34 cellular contexts compared by ENCODE assay signal in genomic region chr2:1843646-1844045, GRCh38.
"Had no signal": no experiment of that assay in that cellular context is flagged by ENCODE, and none has a peak within 500 bp of the region (broad histone marks: within the 10 kb centered on the region; RNA-seq: fewer than 3 reads in every experiment).

No MANE protein-coding gene starts in this region.

- H3K27me3 ChIP-seq: adrenal gland, body of pancreas, brain microvascular endothelial cell had no signal

- H3K36me3 ChIP-seq: adrenal gland, brain microvascular endothelial cell, breast epithelium had no signal

- H3K4me1 ChIP-seq: adrenal gland, breast epithelium had no signal

- FAIRE-seq: astrocyte, TTC549 had no signal

- ATAC-seq: activated CD8-positive, alpha-beta memory T cell treated with anti-CD3 and anti-CD28 coated beads, Interleukin-2, amount 10 ng/mL, durations not matched to agents 7 days and 5 days; activated CD8-positive, alpha-beta T cell treated with anti-CD3 and anti-CD28 coated beads, Interleukin-2, amount 10 ng/mL, durations not matched to agents 7 days and 5 days; activated naive CD4-positive, alpha-beta T cell treated with anti-CD3 and anti-CD28 coated beads, Interleukin-2, amount 50 U/mL, for 72 hours; activated T-cell treated with anti-CD3 and anti-CD28 coated beads, Interleukin-2, amount 50 U/mL, for 72 hours; activated T-helper 17 cell treated with anti-CD3 and anti-CD28 coated beads, Interleukin-2, amount 50 U/mL, for 72 hours; body of pancreas had no signal

- H3K9me3 ChIP-seq: adrenal gland, body of pancreas, breast epithelium had no signal

- H3K27ac ChIP-seq: adrenal gland, body of pancreas, brain microvascular endothelial cell, breast epithelium, VCaP had no signal

- DNase-seq: activated B cell treated with CpG ODN at 0.5 μM for 24 hours; activated CD4-positive, alpha-beta memory T cell treated with anti-CD3 and anti-CD28 coated beads, Interleukin-2, amount 10 ng/mL, durations not matched to agents 7 days and 5 days; activated CD4-positive, alpha-beta T cell treated with anti-CD3 and anti-CD28 coated beads for 48 hours; activated CD4-positive, alpha-beta T cell treated with anti-CD3 and anti-CD28 coated beads, Interleukin-2, amount 10 ng/mL, durations not matched to agents 7 days and 5 days; activated CD4-positive, alpha-beta T cell treated with anti-CD3 and anti-CD28 coated beads, Interleukin-2, amount 50 U/mL, for 48 hours; activated CD4-positive, CD25-positive, alpha-beta regulatory T cell treated with anti-CD3 and anti-CD28 coated beads, Interleukin-2, amount 50 U/mL, for 72 hours; activated CD8-positive, alpha-beta memory T cell treated with anti-CD3 and anti-CD28 coated beads for 24 hours; activated CD8-positive, alpha-beta memory T cell treated with anti-CD3 and anti-CD28 coated beads, Interleukin-2, amount 10 ng/mL, durations not matched to agents 7 days and 5 days; activated CD8-positive, alpha-beta memory T cell treated with anti-CD3 and anti-CD28 coated beads, Interleukin-2, amount 50 U/mL, for 48 hours; activated CD8-positive, alpha-beta T cell treated with anti-CD3 and anti-CD28 coated beads, Interleukin-2, amount 10 ng/mL, durations not matched to agents 7 days and 5 days; activated effector memory CD4-positive, alpha-beta T cell treated with anti-CD3 and anti-CD28 coated beads, Interleukin-2, amount 50 U/mL, for 16 hours; activated gamma-delta T cell treated with Interleukin-2 at 50 U/mL for 16 hours; activated naive CD4-positive, alpha-beta T cell; activated naive CD4-positive, alpha-beta T cell treated with anti-CD3 and anti-CD28 coated beads for 36 hours; activated naive CD4-positive, alpha-beta T cell treated with anti-CD3 and anti-CD28 coated beads, Interleukin-2, amount 50 U/mL, for 16 hours; activated naive CD8-positive, alpha-beta T cell treated with anti-CD3 and anti-CD28 coated beads for 36 hours; activated T-cell treated with anti-CD3 and anti-CD28 coated beads, Interleukin-2, amount 50 U/mL, for 24 hours; activated T-cell treated with anti-CD3 and anti-CD28 coated beads, Interleukin-2, amount 50 U/mL, for 72 hours; adrenal gland; amniotic stem cell; aorta; body of pancreas; brain microvascular endothelial cell; caudate nucleus; SW 1271; T-helper 1 cell; T-helper 2 cell; T-helper 9 cell had no signal

- H3K4me3 ChIP-seq: adrenal gland, body of pancreas, breast epithelium had no signal
